In the genomic region with DNA sequence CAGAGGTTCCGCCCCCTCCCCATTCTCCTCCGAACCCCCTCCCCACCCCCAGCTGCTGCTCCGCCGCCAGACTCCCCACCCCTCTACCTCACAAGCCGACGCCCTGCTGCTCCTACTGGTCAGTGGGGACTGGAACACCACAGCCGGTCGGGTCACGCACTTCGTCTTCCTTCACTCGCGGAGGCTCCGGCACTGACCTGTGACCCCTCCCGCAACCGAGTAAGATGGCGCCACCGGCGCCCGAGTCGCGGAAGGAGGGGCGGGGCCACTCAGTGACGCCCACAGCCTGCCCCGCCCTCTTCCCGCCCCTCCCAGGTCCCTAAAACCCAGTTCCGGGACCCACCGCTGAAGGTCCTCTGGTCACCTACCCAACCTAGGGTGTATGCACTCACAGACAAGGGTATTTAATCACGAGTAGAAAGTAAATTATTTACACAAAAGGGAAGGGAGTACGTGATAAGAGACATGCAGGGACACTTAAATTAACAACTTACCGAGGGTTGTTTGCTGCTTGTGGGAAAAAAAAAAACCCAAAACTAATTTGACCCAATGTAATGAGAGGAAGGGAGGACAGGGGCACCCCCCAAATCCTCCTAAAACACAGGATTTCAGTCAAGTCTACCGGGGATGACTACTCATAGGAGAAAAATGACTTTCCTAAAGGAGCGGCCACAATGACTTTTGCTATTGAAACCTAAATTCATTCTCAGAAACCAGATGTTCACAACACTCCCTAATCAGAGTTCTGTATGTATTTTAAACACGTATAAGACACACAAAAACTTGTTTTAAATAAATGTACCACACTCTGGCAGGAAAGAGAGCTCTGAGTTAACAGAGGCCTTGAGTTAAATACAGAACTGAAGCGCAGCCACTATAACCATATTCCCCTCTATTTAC, we compare ENCODE assay signal across 8 cellular contexts.
DNase-seq lines count a peak whose midpoint lies in the region; ATAC-seq lines count a peak whose summit lies in the region.

A gene with protein sequence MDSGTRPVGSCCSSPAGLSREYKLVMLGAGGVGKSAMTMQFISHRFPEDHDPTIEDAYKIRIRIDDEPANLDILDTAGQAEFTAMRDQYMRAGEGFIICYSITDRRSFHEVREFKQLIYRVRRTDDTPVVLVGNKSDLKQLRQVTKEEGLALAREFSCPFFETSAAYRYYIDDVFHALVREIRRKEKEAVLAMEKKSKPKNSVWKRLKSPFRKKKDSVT (minus strand): TSS at position 194 of the 900 bp plus-strand sequence. CDS start 588 bp downstream, outside the sequence.

- no peak within 1 kb of the TSS for H2AFZ ChIP-seq in ACC112 (ENCODE audit: low read length, unreplicated experiment)

- no peaks in the 10 kb centered on the region for H3K27me3 ChIP-seq in ACC112 (ENCODE audit: insufficient read depth, low read length)

- H3K36me3 ChIP-seq in ACC112 (ENCODE audit: insufficient read depth, low read length), result peaks cover 24% of the 10 kb centered on the region

- H3K4me1 ChIP-seq in ACC112 (ENCODE audit: control insufficient read depth, insufficient read depth, low read length, unreplicated experiment), result peaks cover 10% of the 10 kb centered on the region

- ATAC-seq in GM18861 (IDR thresholded peaks at IDR 0.05; ENCODE audit: unreplicated experiment) (peak; percentile 83), HG03066 (IDR thresholded peaks at IDR 0.05; ENCODE audit: low read depth, unreplicated experiment) (peak; percentile 72)

- peaks cover 19% of the 10 kb centered on the region for H3K79me2 ChIP-seq in ACC112 (ENCODE audit: control insufficient read depth, insufficient read depth, low read length, unreplicated experiment)

- peak; percentile 63 for DNase-seq in NCI-H2227 treated with DMSO at 0.1 percent for 48 hours (lab: John Stamatoyannopoulos, UW)
- DNase-seq in activated CD4-positive, CD25-positive, alpha-beta regulatory T cell treated with anti-CD3 and anti-CD28 coated beads, Interleukin-2, amount 50 U/mL, for 16 hours (ENCODE audit: low read depth, low spot score), result peak; percentile 68
- peak; percentile 76 for DNase-seq in central memory CD4-positive, alpha-beta T cell
- peak; percentile 73 for DNase-seq in inferior parietal cortex (ENCODE audit: extremely low spot score)
- DNase-seq in stimulated activated CD4-positive, alpha-beta T cell treated with anti-CD3 and anti-CD28 coated beads, Interleukin-12 subunit alpha, Interleukin-12 subunit beta, amount 100 ng/mL, for 24 hours (ENCODE audit: low read depth in 2 of 2), result peak; percentile 59 to 78

- H3K27ac ChIP-seq in ACC112 (ENCODE audit: low read depth, low read length), result peak within 1 kb of the TSS; percentile 86

- peak within 1 kb of the TSS; percentile 92 for H3K4me3 ChIP-seq in ACC112 (ENCODE audit: low read depth, low read length)

Comparison
In these comparisons a context has a peak if more than half of its experiments do, and no peak if none do; other contexts are left out.
1. Peak in every context shown above with its lines: DNase-seq, ATAC-seq, H3K4me3 ChIP-seq and H3K27ac ChIP-seq.